8 cellular contexts compared by ENCODE assay signal in genomic region chr15:50051811-50052419, GRCh38.
DNase-seq lines count a peak whose midpoint lies in the region; ATAC-seq lines count a peak whose summit lies in the region.

No MANE protein-coding gene starts in this region.

- peak; percentile 5 to 17 for DNase-seq in stimulated activated CD4-positive, alpha-beta T cell treated with anti-CD3 and anti-CD28 coated beads, Interleukin-2, amount 100 ng/mL, for 48 hours
- no peak for DNase-seq in stimulated activated CD4-positive, alpha-beta T cell treated with anti-CD3 and anti-CD28 coated beads, Interleukin-4, amount 100 ng/mL, for 1 hour
- peak; percentile 32 for DNase-seq in NCI-H2081 treated with DMSO at 0.1 percent for 48 hours (lab: John Stamatoyannopoulos, UW)
- peak; percentile 51 for DNase-seq in left cardiac atrium
- peak; percentile 72 for DNase-seq in putamen (ENCODE audit: low spot score)
- no peak for DNase-seq in NCI-H146 treated with DMSO at 0.1 percent for 48 hours (lab: John Stamatoyannopoulos, UW; ENCODE audit: unreplicated experiment)

- peaks cover 28% of the 10 kb centered on the region for H3K27me3 Mint-ChIP-seq in activated T-helper 17 cell treated with anti-CD3 and anti-CD28 coated beads, Interleukin-2, amount 50 U/mL, for 72 hours

- no peak overlapping the region for H3K27ac Mint-ChIP-seq in activated T-helper 17 cell treated with anti-CD3 and anti-CD28 coated beads, Interleukin-2, amount 50 U/mL, for 72 hours

- H3K4me3 Mint-ChIP-seq in activated T-helper 17 cell treated with anti-CD3 and anti-CD28 coated beads, Interleukin-2, amount 50 U/mL, for 72 hours = no peak overlapping the region

- ATAC-seq in activated T-helper 17 cell treated with anti-CD3 and anti-CD28 coated beads, Interleukin-2, amount 50 U/mL, for 72 hours (replicated peaks) = peak; percentile 37
- ATAC-seq in left cardiac atrium = peak; percentile 31 to 48
- ATAC-seq in GM19395 (IDR thresholded peaks at IDR 0.05; ENCODE audit: unreplicated experiment) = no peak

- no peaks in the 10 kb centered on the region for H3K36me3 Mint-ChIP-seq in activated T-helper 17 cell treated with anti-CD3 and anti-CD28 coated beads, Interleukin-2, amount 50 U/mL, for 72 hours (ENCODE audit: low read depth)

- H3K4me1 Mint-ChIP-seq in activated T-helper 17 cell treated with anti-CD3 and anti-CD28 coated beads, Interleukin-2, amount 50 U/mL, for 72 hours = no peaks in the 10 kb centered on the region

- no peaks in the 10 kb centered on the region for H3K9me3 Mint-ChIP-seq in activated T-helper 17 cell treated with anti-CD3 and anti-CD28 coated beads, Interleukin-2, amount 50 U/mL, for 72 hours

- intact Hi-C loops in left cardiac atrium (cut with DNase I) = loop anchor here in 1 of 2 donors (5.0 to 10.0 kb wide), 3 partner anchors 93 to 815 kb away; no protein-coding TSS in a partner anchor

Comparison
In these comparisons a context has a peak if more than half of its experiments do, and no peak if none do; other contexts are left out.
1. DNase-seq: peak in stimulated activated CD4-positive, alpha-beta T cell treated with anti-CD3 and anti-CD28 coated beads, Interleukin-2, amount 100 ng/mL, for 48 hours (2 of 2), NCI-H2081 treated with DMSO at 0.1 percent for 48 hours (single experiment), left cardiac atrium (single experiment) and putamen (single experiment); none in stimulated activated CD4-positive, alpha-beta T cell treated with anti-CD3 and anti-CD28 coated beads, Interleukin-4, amount 100 ng/mL, for 1 hour (single experiment) and NCI-H146 treated with DMSO at 0.1 percent for 48 hours (single experiment).